In genomic region chr19:15118789-15119494, GRCh38 we compare ENCODE assay signal across 1 cellular context.
A peak's percentile ranks its signal among the peaks of the same experiment; 100 is the strongest.
TF ChIP-seq lines count a peak whose summit lies in the region.

No MANE protein-coding gene starts in this region.

TF ChIP-seq in K562, 482 proteins besides CTCF, POLR2A, EP300 and RAD21 (continued from another document):
- TF ChIP-seq TRIM28 (IDR thresholded peaks at IDR 0.05) = peak; percentile 63; the same call in 1 of the 2 replicates
- TF ChIP-seq, protein P1, sequence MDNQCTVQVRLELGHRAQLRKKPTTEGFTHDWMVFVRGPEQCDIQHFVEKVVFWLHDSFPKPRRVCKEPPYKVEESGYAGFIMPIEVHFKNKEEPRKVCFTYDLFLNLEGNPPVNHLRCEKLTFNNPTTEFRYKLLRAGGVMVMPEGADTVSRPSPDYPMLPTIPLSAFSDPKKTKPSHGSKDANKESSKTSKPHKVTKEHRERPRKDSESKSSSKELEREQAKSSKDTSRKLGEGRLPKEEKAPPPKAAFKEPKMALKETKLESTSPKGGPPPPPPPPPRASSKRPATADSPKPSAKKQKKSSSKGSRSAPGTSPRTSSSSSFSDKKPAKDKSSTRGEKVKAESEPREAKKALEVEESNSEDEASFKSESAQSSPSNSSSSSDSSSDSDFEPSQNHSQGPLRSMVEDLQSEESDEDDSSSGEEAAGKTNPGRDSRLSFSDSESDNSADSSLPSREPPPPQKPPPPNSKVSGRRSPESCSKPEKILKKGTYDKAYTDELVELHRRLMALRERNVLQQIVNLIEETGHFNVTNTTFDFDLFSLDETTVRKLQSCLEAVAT (IDR thresholded peaks at IDR 0.05) = no peak
- TF ChIP-seq ZBTB8A (IDR thresholded peaks at IDR 0.05; ENCODE audit: partially characterized antibody) = no peak
- TF ChIP-seq RBM34 (IDR thresholded peaks at IDR 0.05; ENCODE audit: borderline replicate concordance, insufficient read depth, low read length) = no peak
